Comparison of ENCODE assay signal across 8 cellular contexts in the genomic region with DNA sequence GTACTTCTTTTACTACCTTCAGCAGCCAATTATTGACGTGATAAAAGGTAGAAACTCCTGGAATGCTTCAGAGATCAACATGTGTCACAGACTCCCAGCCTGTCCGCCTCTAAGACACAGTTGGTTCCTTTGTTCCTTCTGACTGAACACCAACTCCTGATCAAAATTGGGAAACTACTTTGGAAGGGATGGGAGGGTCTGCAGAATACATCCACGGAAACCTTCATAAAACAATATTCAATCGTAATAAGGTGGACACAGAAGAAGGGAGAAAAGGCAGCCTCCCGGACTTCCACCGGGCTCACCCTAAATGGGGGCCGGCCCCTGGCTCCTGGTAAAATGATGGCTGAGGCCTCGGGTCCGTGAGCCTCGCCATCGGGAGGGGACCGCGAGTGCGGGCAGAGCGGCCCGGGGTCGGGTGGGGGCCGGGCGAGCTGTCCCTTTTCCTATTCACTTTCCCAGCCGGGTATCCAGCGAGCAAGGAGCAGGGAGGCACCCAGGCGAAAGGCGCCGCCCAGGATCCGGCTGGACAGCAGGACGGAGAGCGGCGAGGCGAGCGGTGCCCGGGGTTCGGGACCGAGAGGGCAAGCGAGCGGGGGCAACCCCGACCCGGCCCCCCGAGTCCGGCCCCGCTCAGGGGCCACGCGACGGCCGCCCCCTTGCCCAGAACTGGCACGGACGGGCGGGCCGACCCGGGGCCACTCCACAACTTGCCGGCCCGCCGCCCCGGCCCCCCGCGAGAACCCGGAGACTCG. TPM values are rescaled to one million over a fixed set of nuclear protein-coding genes. Genes with fewer than 3 reads are reported as not detected.
DNase-seq lines count a peak whose midpoint lies in the region; ATAC-seq and TF ChIP-seq lines count a peak whose summit lies in the region.

No MANE protein-coding gene starts in this region.

- H3K4me1 ChIP-seq in ES-I3 (ENCODE audit: insufficient read depth, low read length) (peaks cover 24% of the 10 kb centered on the region), body of pancreas (peaks cover 37% of the 10 kb centered on the region), iPS-15b (ENCODE audit: control insufficient read depth, insufficient read depth, low read length) (peaks cover 30% of the 10 kb centered on the region)

- no peaks in the 10 kb centered on the region for H3K36me3 ChIP-seq in ES-I3 (ENCODE audit: insufficient read depth, low read length)
- H3K36me3 ChIP-seq in H7 (replicated peaks; ENCODE audit: control insufficient read depth, insufficient read depth, low read length): no peaks in the 10 kb centered on the region
- H3K36me3 ChIP-seq in body of pancreas (replicated peaks in 1 of 2; ENCODE audit: insufficient read depth in 1 of 2, low read depth in 2 of 2): no peaks in the 10 kb centered on the region
- H3K36me3 ChIP-seq in iPS-15b (ENCODE audit: control insufficient read depth, insufficient read depth, low read length): no peaks in the 10 kb centered on the region

- intact Hi-C loops in body of pancreas (cut with DNase I): loop anchor here (5.0 kb wide), 1 partner anchor 418 kb away; no protein-coding TSS in a partner anchor

- peak in 2 of 3 donors; percentile 26 to 30 for TF ChIP-seq POLR2A in body of pancreas (IDR thresholded peaks at IDR 0.05)

- H3K9ac ChIP-seq in ES-I3 (ENCODE audit: low read depth, low read length) (peak overlapping the region; percentile 80), iPS-15b (ENCODE audit: low read depth, low read length) (no peak overlapping the region)

- no peak for TF ChIP-seq CTCF in body of pancreas (IDR thresholded peaks at IDR 0.05)
- no peak for TF ChIP-seq CTCF in retinal pigment epithelial cell (conservative IDR thresholded peaks at IDR 0.05; ENCODE audit: low read depth, low read length)

- WGBS in body of pancreas, 2 donors: 0 to 1% methylated on average over 4 to 26 of the region's 57 CpGs

- H3K4me3 ChIP-seq in H7 (ENCODE audit: insufficient read depth, low read depth, low read length): peak overlapping the region; percentile 70
- peak overlapping the region; percentile 86 to 89 for H3K4me3 ChIP-seq in body of pancreas
- peak overlapping the region; percentile 65 for H3K4me3 ChIP-seq in iPS-15b (ENCODE audit: low read depth, low read length)
- H3K4me3 ChIP-seq in retinal pigment epithelial cell (ENCODE audit: low read length): peak overlapping the region; percentile 99

- no peaks in the 10 kb centered on the region for H3K9me3 ChIP-seq in ES-I3 (ENCODE audit: control insufficient read depth, insufficient read depth, low read length)
- H3K9me3 ChIP-seq in body of pancreas: no peaks in the 10 kb centered on the region
- H3K9me3 ChIP-seq in iPS-15b (ENCODE audit: control insufficient read depth, insufficient read depth, low read length): no peaks in the 10 kb centered on the region

- peak; percentile 13 for ATAC-seq in body of pancreas

- peak overlapping the region; percentile 87 to 97 (median 96) for H3K27ac ChIP-seq in body of pancreas

- DNase-seq in H7 (peak; percentile 75), NCI-H69 (lab: John Stamatoyannopoulos, UW) (peak; percentile 77), body of pancreas (peak; percentile 54 to 61 (median 58)), retinal pigment epithelial cell (ENCODE audit: low read depth) (no peak), amniotic stem cell (lab: John Stamatoyannopoulos, UW) (no peak), NOMO-1 treated with dmso at 0.1 percent for 144 hours (lab: John Stamatoyannopoulos, UW; ENCODE audit: unreplicated experiment) (no peak)

- H3K27me3 ChIP-seq in H7 (ENCODE audit: control insufficient read depth, insufficient read depth, low read length): no peaks in the 10 kb centered on the region; the same call in 1 of the 2 replicates
- H3K27me3 ChIP-seq in body of pancreas: no peaks in the 10 kb centered on the region
- peaks cover 17% of the 10 kb centered on the region for H3K27me3 ChIP-seq in iPS-15b (ENCODE audit: control insufficient read depth, insufficient read depth, low read length)

RNA-seq across cellular contexts. Expression of gene NRIP1, which starts 0.8 kb away (rescaled TPM):
- total RNA-seq in H7 (2014; rRNA removed; shearing (Covaris generic)): 16.6 and 17.5 TPM in 2 replicates
- 10 to 100 TPM; 18.5 to 27.8 TPM for total RNA-seq in body of pancreas

Comparison
In these comparisons a context has a peak if more than half of its experiments do, and no peak if none do; other contexts are left out.
1. DNase-seq: peak in H7 (single experiment), NCI-H69 (single experiment) and body of pancreas (4 of 4); none in retinal pigment epithelial cell (single experiment), amniotic stem cell (single experiment) and NOMO-1 treated with dmso at 0.1 percent for 144 hours (single experiment).
2. Peak in every context shown above with its lines, with median percentiles within 50 percentile points of each other: H3K4me3 ChIP-seq.